14 cellular contexts compared by ENCODE assay signal in genomic region chr4:104394409-104394813, GRCh38.
DNase-seq lines count a peak whose midpoint lies in the region; ATAC-seq, FAIRE-seq and TF ChIP-seq lines count a peak whose summit lies in the region.
"Had no signal": no experiment of that assay in that cellular context is flagged by ENCODE, and none has a peak within 500 bp of the region (broad histone marks: within the 10 kb centered on the region; RNA-seq: fewer than 3 reads in every experiment).

No MANE protein-coding gene starts in this region.

- DNase-seq in HCT116 (ENCODE audit: low read depth, low spot score) = no peak
- DNase-seq in NCI-H82 treated with DMSO at 0.1 percent for 48 hours (lab: John Stamatoyannopoulos, UW; ENCODE audit: unreplicated experiment) = peak; percentile 34
- peak; percentile 6 for DNase-seq in frontal cortex (ENCODE audit: low spot score in 2 of 2)
- peak; percentile 95 for DNase-seq in pons (ENCODE audit: low spot score)
- no peak for DNase-seq in germinal center (ENCODE audit: low spot score)
- no peak for DNase-seq in activated CD8-positive, alpha-beta T cell treated with anti-CD3 and anti-CD28 coated beads, Interleukin-2, amount 10 ng/mL, durations not matched to agents 7 days and 5 days
- DNase-seq in T1000 (lab: John Stamatoyannopoulos, UW) = no peak
- DNase-seq: activated effector memory CD4-positive, alpha-beta T cell treated with Interleukin-2 at 50 U/mL for 16 hours; endodermal cell; GDM1; kidney had no signal

- no peak for FAIRE-seq in frontal cortex (lab: Jason Lieb, UNC)
- FAIRE-seq: kidney, TTC549 had no signal

- H3K27ac Mint-ChIP-seq in activated CD8-positive, alpha-beta T cell treated with anti-CD3 and anti-CD28 coated beads, Interleukin-2, amount 10 ng/mL, durations not matched to agents 7 days and 5 days = no peak overlapping the region
- H3K27ac Mint-ChIP-seq: endodermal cell had no signal

- H2AFZ ChIP-seq in HCT116 (ENCODE audit: low read depth, low read length, poor library complexity, severe bottlenecking) = no peak overlapping the region

- no peaks in the 10 kb centered on the region for H3K36me3 ChIP-seq in HCT116 (ENCODE audit: control insufficient read depth in 1 of 2, insufficient read depth in 2 of 2, low read length in 2 of 2)
- H3K36me3 ChIP-seq: thoracic aorta had no signal

- H3K27me3 ChIP-seq in HCT116 (ENCODE audit: insufficient read depth, low read length) = no peaks in the 10 kb centered on the region

- ATAC-seq in HCT116 (no peak), GM18505 (IDR thresholded peaks at IDR 0.05; ENCODE audit: unreplicated experiment) (no peak)
- ATAC-seq in activated CD8-positive, alpha-beta T cell treated with anti-CD3 and anti-CD28 coated beads, Interleukin-2, amount 10 ng/mL, durations not matched to agents 7 days and 5 days = no peak

- no peaks in the 10 kb centered on the region for H3K9me3 Mint-ChIP-seq in activated CD8-positive, alpha-beta T cell treated with anti-CD3 and anti-CD28 coated beads, Interleukin-2, amount 10 ng/mL, durations not matched to agents 7 days and 5 days (ENCODE audit: insufficient read depth)
- H3K9me3 Mint-ChIP-seq: endodermal cell had no signal

- no peak for TF ChIP-seq CTCF in HCT116 (IDR thresholded peaks at IDR 0.05 in 2 of 3, conservative IDR thresholded peaks at IDR 0.05 in 1 of 3; ENCODE audit: borderline replicate concordance in 1 of 3, insufficient read depth in 1 of 3, low read depth in 2 of 3, low read length in 2 of 3)

- H3K4me1 ChIP-seq in HCT116 (ENCODE audit: control insufficient read depth in 1 of 2, insufficient read depth in 2 of 2, low read length in 2 of 2) = no peaks in the 10 kb centered on the region

- H3K27ac ChIP-seq in HCT116 (ENCODE audit: low read depth, low read length) = no peak overlapping the region
- H3K27ac ChIP-seq: thoracic aorta had no signal

- no peak overlapping the region for H3K4me2 ChIP-seq in HCT116 (ENCODE audit: low read length)

- no TSS peak for BruUV-seq in HCT116 (replicated peaks; lab: Mats Ljungman, UMichigan)

- H3K79me2 ChIP-seq in HCT116 (ENCODE audit: insufficient read depth, low read length) = no peaks in the 10 kb centered on the region

- H3K4me3 Mint-ChIP-seq in activated CD8-positive, alpha-beta T cell treated with anti-CD3 and anti-CD28 coated beads, Interleukin-2, amount 10 ng/mL, durations not matched to agents 7 days and 5 days = no peak overlapping the region
- H3K4me3 Mint-ChIP-seq: endodermal cell had no signal

- no peak overlapping the region for H3K4me3 ChIP-seq in HCT116 (replicated peaks in 1 of 2; ENCODE audit: low read depth in 1 of 2, low read length in 2 of 2)
- H3K4me3 ChIP-seq: thoracic aorta had no signal

- intact Hi-C loops in HCT116 (cut with micrococcal nuclease) = no loop called here

- TF ChIP-seq POLR2A in HCT116 (IDR thresholded peaks at IDR 0.05; ENCODE audit: borderline replicate concordance, extremely low read depth, insufficient read depth, insufficient read length) = no peak
- TF ChIP-seq POLR2A in GM18505 (IDR thresholded peaks at IDR 0.05; ENCODE audit: borderline replicate concordance, extremely low read depth, insufficient read depth, insufficient read length) = no peak

- no peaks in the 10 kb centered on the region for H4K20me1 ChIP-seq in HCT116 (ENCODE audit: insufficient read depth)

- 0 out of 2 replicates have a peak, but pooled peaks have one; percentile 21 for TF ChIP-seq RAD21 in HCT116 (IDR thresholded peaks at IDR 0.05; ENCODE audit: low read depth)

- no peak overlapping the region for H3K9ac ChIP-seq in HCT116 (ENCODE audit: low read length)

- no peaks in the 10 kb centered on the region for H3K4me1 Mint-ChIP-seq in activated CD8-positive, alpha-beta T cell treated with anti-CD3 and anti-CD28 coated beads, Interleukin-2, amount 10 ng/mL, durations not matched to agents 7 days and 5 days (ENCODE audit: low read depth)
- H3K4me1 Mint-ChIP-seq: endodermal cell had no signal

- CTCF ChIA-PET in HCT116 (lab: Charles Lee) = interaction anchor here (0.8 kb wide), 1 partner anchor 398 kb away, joined by 3 read pairs; no protein-coding TSS in a partner anchor
- CTCF ChIA-PET in activated CD8-positive, alpha-beta T cell treated with anti-CD3 and anti-CD28 coated beads, Interleukin-2, amount 10 ng/mL, durations not matched to agents 7 days and 5 days (lab: Charles Lee) = no interaction called here

- no peaks in the 10 kb centered on the region for H3K9me2 ChIP-seq in HCT116 (ENCODE audit: insufficient read depth)

- H3K36me3 Mint-ChIP-seq in activated CD8-positive, alpha-beta T cell treated with anti-CD3 and anti-CD28 coated beads, Interleukin-2, amount 10 ng/mL, durations not matched to agents 7 days and 5 days (ENCODE audit: low read depth) = no peaks in the 10 kb centered on the region

- POLR2A ChIA-PET in HCT116 (lab: Charles Lee) = interaction anchor here (0.7 kb wide), 1 partner anchor 94 kb away, joined by 4 read pairs; no protein-coding TSS in a partner anchor
- POLR2A ChIA-PET in activated CD8-positive, alpha-beta T cell treated with anti-CD3 and anti-CD28 coated beads, Interleukin-2, amount 10 ng/mL, durations not matched to agents 7 days and 5 days (lab: Charles Lee) = no interaction called here

- H3K27me3 Mint-ChIP-seq in activated CD8-positive, alpha-beta T cell treated with anti-CD3 and anti-CD28 coated beads, Interleukin-2, amount 10 ng/mL, durations not matched to agents 7 days and 5 days (ENCODE audit: low read depth) = no peaks in the 10 kb centered on the region

- H3K9me3 ChIP-seq in HCT116 (ENCODE audit: control insufficient read depth in 1 of 2, insufficient read depth in 1 of 2, low read depth in 1 of 2, low read length in 2 of 2) = no peaks in the 10 kb centered on the region
- H3K9me3 ChIP-seq: thoracic aorta had no signal

- RAD21 ChIA-PET in HCT116 (lab: Charles Lee; ENCODE audit: low non-redundant PET in 1 of 2, low total read pairs in 2 of 2, uncharacterized antibody in 2 of 2, unreplicated experiment in 2 of 2) = no interaction called here

TF ChIP-seq in HCT116, 20 proteins besides CTCF, POLR2A, EP300 and RAD21:
- TF ChIP-seq, protein P1, sequence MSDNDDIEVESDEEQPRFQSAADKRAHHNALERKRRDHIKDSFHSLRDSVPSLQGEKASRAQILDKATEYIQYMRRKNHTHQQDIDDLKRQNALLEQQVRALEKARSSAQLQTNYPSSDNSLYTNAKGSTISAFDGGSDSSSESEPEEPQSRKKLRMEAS (IDR thresholded peaks at IDR 0.05) = no peak
- TF ChIP-seq REST (IDR thresholded peaks at IDR 0.05; ENCODE audit: low read depth) (no peak), POLR2AphosphoS5 (IDR thresholded peaks at IDR 0.05; ENCODE audit: low read depth, low read length) (no peak), SIN3A (IDR thresholded peaks at IDR 0.05; ENCODE audit: low read depth) (no peak), CEBPB (IDR thresholded peaks at IDR 0.05; ENCODE audit: low read depth) (no peak), ZNF274 (IDR thresholded peaks at IDR 0.05; ENCODE audit: low read depth, low read length) (no peak), EZH2 (IDR thresholded peaks at IDR 0.05) (no peak), YY1 (IDR thresholded peaks at IDR 0.05; ENCODE audit: extremely low read depth, insufficient replicate concordance, low read depth, low read length) (no peak), ELF1 (IDR thresholded peaks at IDR 0.05; ENCODE audit: borderline replicate concordance, low read depth) (no peak), FOSL1 (IDR thresholded peaks at IDR 0.05; ENCODE audit: low read depth) (no peak), TCF7L2 (IDR thresholded peaks at IDR 0.05; ENCODE audit: borderline replicate concordance, extremely low read depth, insufficient read depth, insufficient read length) (no peak), EGR1 (IDR thresholded peaks at IDR 0.05; ENCODE audit: low read depth) (no peak), JUND (IDR thresholded peaks at IDR 0.05) (no peak), SRF (IDR thresholded peaks at IDR 0.05; ENCODE audit: low read depth) (no peak), EZH2phosphoT487 (IDR thresholded peaks at IDR 0.05; ENCODE audit: borderline replicate concordance) (no peak)
TF ChIP-seq in HCT116: peak in this region for 0.

Comparison
In these comparisons a context has a peak if more than half of its experiments do, and no peak if none do; other contexts are left out.
1. DNase-seq: peak in NCI-H82 treated with DMSO at 0.1 percent for 48 hours (single experiment), frontal cortex (2 of 2) and pons (single experiment); none in HCT116 (single experiment), germinal center (single experiment), activated CD8-positive, alpha-beta T cell treated with anti-CD3 and anti-CD28 coated beads, Interleukin-2, amount 10 ng/mL, durations not matched to agents 7 days and 5 days (single experiment) and T1000 (single experiment).